In the genomic region with DNA sequence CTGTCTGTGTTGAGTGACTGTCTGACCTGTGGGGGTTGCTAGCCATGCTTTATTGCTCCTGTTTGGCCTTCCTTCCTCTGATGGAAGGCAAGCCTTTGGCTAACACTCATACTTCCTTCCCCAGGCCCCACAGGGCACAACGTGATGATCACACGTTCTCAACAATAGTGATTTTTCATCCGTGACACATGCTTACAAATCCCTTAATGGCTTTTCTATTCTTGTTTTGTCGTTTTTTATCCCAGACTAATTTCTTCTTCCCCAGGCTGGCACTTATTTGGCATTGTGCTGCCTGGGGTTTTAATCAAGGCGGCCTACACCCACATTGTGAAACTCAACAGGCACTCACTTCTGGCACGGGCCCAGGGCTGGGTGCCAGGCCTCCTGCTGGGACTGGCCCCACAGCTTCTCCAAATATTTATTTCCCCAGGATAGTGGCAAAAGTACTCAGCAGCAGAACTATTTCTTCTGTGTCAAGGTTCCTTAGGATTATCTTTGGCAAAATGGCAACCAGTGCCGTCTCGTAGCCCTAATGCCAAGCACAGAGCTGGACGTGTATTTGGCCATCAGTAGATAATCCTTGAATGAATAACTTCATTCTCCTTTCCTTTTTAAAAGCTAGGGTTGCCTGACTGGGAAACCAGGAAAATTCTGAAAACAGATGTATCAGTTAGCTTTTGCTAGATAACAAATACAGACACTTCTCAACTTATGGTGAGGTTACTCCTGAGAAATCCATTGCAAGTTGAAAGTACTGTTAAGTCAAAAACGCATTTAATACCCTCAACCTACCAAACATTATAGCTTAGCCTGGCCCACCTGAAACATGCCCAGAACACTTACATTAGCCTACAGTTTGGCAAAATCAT, we compare ENCODE assay signal across 8 cellular contexts. TPM values are rescaled to one million over a fixed set of nuclear protein-coding genes. Genes with fewer than 3 reads are reported as not detected.
A peak's percentile ranks its signal among the peaks of the same experiment; 100 is the strongest.
DNase-seq lines count a peak whose midpoint lies in the region; ATAC-seq and TF ChIP-seq lines count a peak whose summit lies in the region.

No MANE protein-coding gene starts in this region.

- 21 to 31% (median 25%) methylated on average over 10 of the region's 10 CpGs for WGBS in adrenal gland, 4 donors
- WGBS in stomach, 5 donors: 15 to 19% (median 17%) methylated on average over 10 of the region's 10 CpGs

- H3K36me3 ChIP-seq in adrenal gland (replicated peaks in 1 of 2) (no peaks in the 10 kb centered on the region), stomach (no peaks in the 10 kb centered on the region)

- TF ChIP-seq EP300 in stomach (IDR thresholded peaks at IDR 0.05): no peak

- no TSS peak for BruUV-seq in Calu3 (replicated peaks; lab: Mats Ljungman, UMichigan)

- no peaks in the 10 kb centered on the region for H3K9me3 Mint-ChIP-seq in Calu3 (ENCODE audit: low read depth, unreplicated experiment)

- H3K4me1 Mint-ChIP-seq in Calu3 (ENCODE audit: low read depth, unreplicated experiment): peaks cover 62% of the 10 kb centered on the region

- TF ChIP-seq POLR2A in adrenal gland (IDR thresholded peaks at IDR 0.05): no peak
- no peak for TF ChIP-seq POLR2A in stomach (IDR thresholded peaks at IDR 0.05)

- peaks cover 8 to 31% of the 10 kb centered on the region in 2 donors for H3K4me1 ChIP-seq in adrenal gland (replicated peaks in 1 of 2)
- H3K4me1 ChIP-seq in stomach: peaks cover 37 to 72% (median 57%) of the 10 kb centered on the region in 4 donors

- H3K27me3 ChIP-seq in adrenal gland (no peaks in the 10 kb centered on the region), stomach (no peaks in the 10 kb centered on the region)

- DNase-seq in Calu3 (peak; percentile 96), MV-4-11 (lab: John Stamatoyannopoulos, UW) (peak; percentile 70), adrenal gland (peak; percentile 77 to 95 (median 93)), iPS-NIHi11 (ENCODE audit: low spot score) (peak; percentile 42), stomach (peak; percentile 97), hepatic stellate cell (ENCODE audit: low spot score) (no peak), GM10266 (ENCODE audit: extremely low spot score) (no peak)

- peak overlapping the region; percentile 66 for H3K4me3 Mint-ChIP-seq in Calu3 (ENCODE audit: low read depth, unreplicated experiment)

- peak overlapping the region in 4 of 5 donors; percentile 11 to 78 (median 47) for H3K27ac ChIP-seq in adrenal gland
- H3K27ac ChIP-seq in stomach: peak overlapping the region; percentile 53 to 88 (median 79)

- peak overlapping the region; percentile 98 for H3K27ac Mint-ChIP-seq in Calu3 (ENCODE audit: unreplicated experiment)

- intact Hi-C loops in Calu3 (cut with micrococcal nuclease; ENCODE audit: unreplicated experiment) (loop anchor here (1.0 kb wide), 2 partner anchors 21 to 45 kb away; no protein-coding TSS in a partner anchor), adrenal gland (cut with DNase I) (no loop called here), stomach (cut with DNase I; ENCODE audit: low total_unique reads) (no loop called here)

- H3K27me3 Mint-ChIP-seq in Calu3 (ENCODE audit: unreplicated experiment): no peaks in the 10 kb centered on the region

- H3K9me3 ChIP-seq in adrenal gland (replicated peaks in 1 of 3) (no peaks in the 10 kb centered on the region), stomach (no peaks in the 10 kb centered on the region)

- TF ChIP-seq CTCF in Calu3 (IDR thresholded peaks at IDR 0.05; ENCODE audit: unreplicated experiment) (no peak), adrenal gland (IDR thresholded peaks at IDR 0.05) (no peak), stomach (IDR thresholded peaks at IDR 0.05) (no peak), GM10266 (IDR thresholded peaks at IDR 0.05; ENCODE audit: control insufficient read depth, insufficient read depth, low read depth, missing control alignments) (no peak)

- H3K36me3 Mint-ChIP-seq in Calu3 (ENCODE audit: insufficient read depth, unreplicated experiment): peaks cover 49% of the 10 kb centered on the region

- H3K4me3 ChIP-seq in adrenal gland: no peak overlapping the region
- H3K4me3 ChIP-seq in stomach: no peak overlapping the region

- ATAC-seq in HG03354 (IDR thresholded peaks at IDR 0.05; ENCODE audit: poor library complexity, severe bottlenecking, unreplicated experiment): no peak

- CTCF ChIA-PET in Calu3 (lab: Charles Lee): interaction anchor here (0.5 to 1.3 kb wide), 7 partner anchors 11 to 975 kb away, joined by 3 to 5 read pairs (median 3); no protein-coding TSS in a partner anchor

RNA-seq across cellular contexts. Expression of a gene that starts 30.6 kb away (rescaled TPM):
- 113 and 131 TPM in 2 replicates for total RNA-seq in Calu3 (2022)
- total RNA-seq in adrenal gland: 10 to 100 TPM in 7 of 8 donors, 1 to 10 TPM in 1; 8.4 to 19.2 (median 11.8) TPM
- 10 to 100 TPM; 13.8 to 16.5 (median 16.4) TPM for polyA plus RNA-seq in adrenal gland
- 10 to 100 TPM in 2 of 5 donors, 1 to 10 TPM in 2, not detected in 1; 3.1 to 54.9 (median 8.7) TPM for total RNA-seq in stomach
- 1 to 10 TPM; 5.7 to 8.7 (median 7.4) TPM for polyA plus RNA-seq in stomach

Comparison
In these comparisons a context has a peak if more than half of its experiments do, and no peak if none do; other contexts are left out.
1. DNase-seq: peak in Calu3 (single experiment), MV-4-11 (single experiment), adrenal gland (7 of 7), iPS-NIHi11 (single experiment) and stomach (single experiment); none in hepatic stellate cell (single experiment) and GM10266 (single experiment).